ENCODE assay signal across 20 cellular contexts in the genomic region with DNA sequence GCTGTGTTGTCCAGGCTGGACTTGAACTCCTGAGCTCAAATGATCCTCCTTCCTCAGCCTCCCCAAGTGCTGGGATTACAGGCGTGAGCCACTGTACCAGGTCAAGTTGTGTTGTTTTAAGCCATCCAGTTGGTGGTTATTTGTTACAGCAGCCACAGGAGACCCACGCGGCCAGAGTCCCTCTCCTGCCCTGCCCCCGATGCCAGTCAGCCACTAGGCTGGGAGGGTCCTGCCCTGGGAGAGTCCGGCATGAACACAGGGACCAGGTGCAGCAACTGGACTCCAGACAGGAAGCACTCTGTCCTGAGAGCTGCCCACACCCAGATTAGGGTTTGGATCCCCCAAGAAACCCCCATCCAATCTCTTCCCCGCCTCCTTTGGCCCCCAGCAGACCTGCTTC. TPM values are rescaled to one million over a fixed set of nuclear protein-coding genes. Genes with fewer than 3 reads are reported as not detected.
DNase-seq lines count a peak whose midpoint lies in the region; ATAC-seq and TF ChIP-seq lines count a peak whose summit lies in the region.
"Had no signal": no experiment of that assay in that cellular context is flagged by ENCODE, and none has a peak within 500 bp of the region (broad histone marks: within the 10 kb centered on the region; RNA-seq: fewer than 3 reads in every experiment).

No MANE protein-coding gene starts in this region.

- no peaks in the 10 kb centered on the region for H3K36me3 Mint-ChIP-seq in neural crest cell (ENCODE audit: low read depth)
- H3K36me3 Mint-ChIP-seq: CD4-positive, CD25-positive, alpha-beta regulatory T cell; CD8-positive, alpha-beta T cell had no signal

- H3K4me1 Mint-ChIP-seq in neural crest cell: peaks cover 9% of the 10 kb centered on the region
- H3K4me1 Mint-ChIP-seq: B cell; CD4-positive, CD25-positive, alpha-beta regulatory T cell had no signal

- H3K27me3 Mint-ChIP-seq in neural crest cell (ENCODE audit: low read depth): no peaks in the 10 kb centered on the region
- H3K27me3 Mint-ChIP-seq: B cell had no signal

- H3K9me3 ChIP-seq in WERI-Rb-1 (ENCODE audit: severe bottlenecking) (no peaks in the 10 kb centered on the region), skeletal muscle tissue (ENCODE audit: control insufficient read depth in 3 of 3, low read length in 3 of 3) (no peaks in the 10 kb centered on the region)
- H3K9me3 ChIP-seq: Caco-2 had no signal

- no peak for TF ChIP-seq CTCF in WERI-Rb-1 (IDR thresholded peaks at IDR 0.05; ENCODE audit: low read depth, low read length)
- TF ChIP-seq CTCF in neural crest cell (conservative IDR thresholded peaks at IDR 0.05): no peak

- H3K4me3 ChIP-seq in WERI-Rb-1 (ENCODE audit: low read depth, low read length) (no peak overlapping the region), skeletal muscle tissue (ENCODE audit: low read length in 3 of 3) (no peak overlapping the region)
- H3K4me3 ChIP-seq: BLaER1 had no signal

- ATAC-seq in HG02642 (IDR thresholded peaks at IDR 0.05; ENCODE audit: poor library complexity, unreplicated experiment): no peak
- ATAC-seq in HG03280 (IDR thresholded peaks at IDR 0.05; ENCODE audit: unreplicated experiment): no peak
- ATAC-seq: CD8-positive, alpha-beta T cell had no signal

- peak overlapping the region; percentile 79 for H3K27ac ChIP-seq in WERI-Rb-1
- peak overlapping the region; percentile 28 for H3K27ac ChIP-seq in skeletal muscle tissue (ENCODE audit: low read depth, low read length)
- H3K27ac ChIP-seq: 22Rv1, BLaER1, C4-2B had no signal

- DNase-seq in WERI-Rb-1 (no peak), islet precursor cell (peak; percentile 48), neural crest cell (ENCODE audit: low read depth, low spot score) (no peak), OCI-M1 (lab: John Stamatoyannopoulos, UW) (no peak)
- no peak for DNase-seq in stimulated activated CD4-positive, alpha-beta T cell treated with anti-CD3 and anti-CD28 coated beads, Interleukin-15, amount 100 ng/mL, for 24 hours
- DNase-seq: Caco-2; CD4-positive, CD25-positive, alpha-beta regulatory T cell; CD8-positive, alpha-beta T cell; DMS153; DND-41; GOT3; H7; HCEC 1CT had no signal

- H3K36me3 ChIP-seq in WERI-Rb-1: no peaks in the 10 kb centered on the region
- no peaks in the 10 kb centered on the region for H3K36me3 ChIP-seq in skeletal muscle tissue (ENCODE audit: control insufficient read depth in 3 of 3, insufficient read depth in 3 of 3, low read length in 3 of 3)
- H3K36me3 ChIP-seq: BLaER1 had no signal

- peak overlapping the region; percentile 87 for H3K27ac Mint-ChIP-seq in neural crest cell (ENCODE audit: unreplicated experiment)
- H3K27ac Mint-ChIP-seq: B cell; CD4-positive, CD25-positive, alpha-beta regulatory T cell; CD8-positive, alpha-beta T cell had no signal

- H3K4me3 Mint-ChIP-seq in neural crest cell: no peak overlapping the region
- H3K4me3 Mint-ChIP-seq: B cell; CD4-positive, CD25-positive, alpha-beta regulatory T cell; CD8-positive, alpha-beta T cell had no signal

- H3K9me3 Mint-ChIP-seq in neural crest cell: no peaks in the 10 kb centered on the region
- H3K9me3 Mint-ChIP-seq: CD8-positive, alpha-beta T cell had no signal

- H3K4me1 ChIP-seq in skeletal muscle tissue (ENCODE audit: control insufficient read depth in 3 of 3, insufficient read depth in 3 of 3, low read length in 3 of 3): peaks cover 9 to 19% (median 12%) of the 10 kb centered on the region in 3 donors
- H3K4me1 ChIP-seq: Caco-2 had no signal

- H3K27me3 ChIP-seq in WERI-Rb-1 (ENCODE audit: insufficient read depth, low read depth, severe bottlenecking): no peaks in the 10 kb centered on the region
- H3K27me3 ChIP-seq in skeletal muscle tissue (ENCODE audit: control insufficient read depth in 3 of 3, insufficient read depth in 3 of 3, low read length in 3 of 3): peaks cover 10 to 25% (median 20%) of the 10 kb centered on the region in 3 donors
- H3K27me3 ChIP-seq: BLaER1 had no signal

- H3K9ac ChIP-seq in skeletal muscle tissue (ENCODE audit: low read depth in 1 of 3, low read length in 3 of 3): no peak overlapping the region
- H3K9ac ChIP-seq: BLaER1 had no signal

RNA-seq across cellular contexts. Expression of a gene that starts 44.1 kb away (rescaled TPM):
- total RNA-seq in neural crest cell (14.2 and 15.5 TPM in 2 replicates), skeletal muscle tissue (5.7 TPM)
- total RNA-seq: B cell; CD4-positive, CD25-positive, alpha-beta regulatory T cell; CD8-positive, alpha-beta T cell had no signal
